ENCODE assay signal across 8 cellular contexts in genomic region chr12:67943295-67943892, GRCh38. TPM values are rescaled to one million over a fixed set of nuclear protein-coding genes. Genes with fewer than 3 reads are reported as not detected.
DNase-seq lines count a peak whose midpoint lies in the region; ATAC-seq lines count a peak whose summit lies in the region.

No MANE protein-coding gene starts in this region.

- DNase-seq in DMS79 treated with DMSO at 0.1 percent for 48 hours (lab: John Stamatoyannopoulos, UW) (peak; percentile 72), DMS79 (lab: John Stamatoyannopoulos, UW) (no peak), NCI-H2227 treated with DMSO at 0.1 percent for 48 hours (lab: John Stamatoyannopoulos, UW) (peak; percentile 52), dedifferentiated amniotic fluid mesenchymal stem cell (ENCODE audit: extremely low spot score) (peak; percentile 85), lung microvascular endothelial cell (ENCODE audit: low read depth in 2 of 2) (peak; percentile 74 to 79)
- peak; percentile 41 for DNase-seq in activated CD4-positive, CD25-positive, alpha-beta regulatory T cell treated with anti-CD3 and anti-CD28 coated beads, Interleukin-2, amount 50 U/mL, for 72 hours
- DNase-seq in stimulated activated CD8-positive, alpha-beta memory T cell treated with anti-CD3 and anti-CD28 coated beads, Interleukin-4, amount 100 ng/mL, for 24 hours (ENCODE audit: low read depth): peak; percentile 38

- ATAC-seq in HG02970 (IDR thresholded peaks at IDR 0.05; ENCODE audit: low FRiP score, unreplicated experiment): peak; percentile 56

RNA-seq across cellular contexts. Expression of gene IFNG-AS1, which starts 45.9 kb away (rescaled TPM):
- total RNA-seq in lung microvascular endothelial cell: not detected in 2 replicates
